In genomic region chr15:60074181-60074885, GRCh38 we compare ENCODE assay signal across 12 cellular contexts.
DNase-seq lines count a peak whose midpoint lies in the region; ATAC-seq and TF ChIP-seq lines count a peak whose summit lies in the region.
"Had no signal": no experiment of that assay in that cellular context is flagged by ENCODE, and none has a peak within 500 bp of the region (broad histone marks: within the 10 kb centered on the region; RNA-seq: fewer than 3 reads in every experiment).

No MANE protein-coding gene starts in this region.

- no peaks in the 10 kb centered on the region for H3K9me3 ChIP-seq in neural progenitor cell (ENCODE audit: low read depth)

- H3K27me3 Mint-ChIP-seq in GM23338 (ENCODE audit: insufficient read depth, low read depth, poor library complexity) (peaks cover 3% of the 10 kb centered on the region), neural progenitor cell (ENCODE audit: insufficient read depth, low read depth) (no peaks in the 10 kb centered on the region), mesothelial cell of epicardium (ENCODE audit: low read depth) (peaks cover 25% of the 10 kb centered on the region)

- H3K4me2 ChIP-seq in GM23338 (peak overlapping the region; percentile 12), neural progenitor cell (no peak overlapping the region)

- H2AFZ ChIP-seq in GM23338 (0 out of 2 replicates have a peak overlapping the region, but pooled peaks have one; percentile 43), neural progenitor cell (replicated peaks) (no peak overlapping the region)

- peaks cover 7% of the 10 kb centered on the region; the same call in 1 of the 3 replicates for H3K36me3 Mint-ChIP-seq in GM23338 (ENCODE audit: low read depth)
- peaks cover 4% of the 10 kb centered on the region for H3K36me3 Mint-ChIP-seq in neural progenitor cell
- H3K36me3 Mint-ChIP-seq in mesothelial cell of epicardium, result no peaks in the 10 kb centered on the region

- H3K9me2 ChIP-seq in GM23338 (ENCODE audit: insufficient read depth), result no peaks in the 10 kb centered on the region

- H3K79me2 ChIP-seq in GM23338 (replicated peaks; ENCODE audit: insufficient read depth), result no peaks in the 10 kb centered on the region
- no peaks in the 10 kb centered on the region for H3K79me2 ChIP-seq in neural progenitor cell (ENCODE audit: low read depth)

- no peaks in the 10 kb centered on the region for H3F3A ChIP-seq in GM23338 (replicated peaks; ENCODE audit: low read depth)
- no peaks in the 10 kb centered on the region for H3F3A ChIP-seq in neural progenitor cell (ENCODE audit: low read depth)

- H3K27ac Mint-ChIP-seq in GM23338, result no peak overlapping the region
- peak overlapping the region; percentile 64 for H3K27ac Mint-ChIP-seq in neural progenitor cell
- H3K27ac Mint-ChIP-seq in mesothelial cell of epicardium, result no peak overlapping the region
- H3K27ac Mint-ChIP-seq: endodermal cell had no signal

- H3K4me1 ChIP-seq in GM23338 (ENCODE audit: insufficient read depth) (peaks cover 46% of the 10 kb centered on the region), neural progenitor cell (peaks cover 35% of the 10 kb centered on the region)

- H3K4me1 Mint-ChIP-seq in GM23338 (peaks cover 58% of the 10 kb centered on the region), neural progenitor cell (peaks cover 79% of the 10 kb centered on the region), mesothelial cell of epicardium (peaks cover 21% of the 10 kb centered on the region)

- H3K9me3 Mint-ChIP-seq in GM23338 (peaks cover 6% of the 10 kb centered on the region; the same call in 1 of the 3 replicates), neural progenitor cell (peaks cover 5% of the 10 kb centered on the region), mesothelial cell of epicardium (no peaks in the 10 kb centered on the region)

- ATAC-seq in GM23338, result no peak
- no peak for ATAC-seq in GM21360 (IDR thresholded peaks at IDR 0.05; ENCODE audit: unreplicated experiment)
- ATAC-seq: GM12878 had no signal

- H4K20me1 ChIP-seq in GM23338 (replicated peaks; ENCODE audit: insufficient read depth) (no peaks in the 10 kb centered on the region), neural progenitor cell (ENCODE audit: low read depth) (no peaks in the 10 kb centered on the region)

- H3K27ac ChIP-seq in GM23338 (ENCODE audit: low read depth), result no peak overlapping the region
- no peak overlapping the region for H3K27ac ChIP-seq in neural progenitor cell
- H3K27ac ChIP-seq: RWPE1 had no signal

- no peaks in the 10 kb centered on the region for H3K36me3 ChIP-seq in GM23338 (ENCODE audit: insufficient read depth)
- H3K36me3 ChIP-seq in neural progenitor cell, result no peaks in the 10 kb centered on the region

- no peak for DNase-seq in GM23338 (ENCODE audit: low spot score)
- peak; percentile 25 for DNase-seq in NCI-H1694 treated with DMSO at 0.1 percent for 48 hours (lab: John Stamatoyannopoulos, UW)
- peak; percentile 12 for DNase-seq in central memory CD4-positive, alpha-beta T cell
- no peak for DNase-seq in neural progenitor cell (ENCODE audit: low spot score)
- DNase-seq in GM19240 (ENCODE audit: insufficient read length, low spot score), result no peak
- no peak for DNase-seq in mesothelial cell of epicardium (ENCODE audit: low spot score in 2 of 2, unreplicated experiment in 2 of 2)
- DNase-seq: aorta, Calu3, endodermal cell had no signal

- no peak overlapping the region for H3K4me3 Mint-ChIP-seq in GM23338
- peak overlapping the region; percentile 5 for H3K4me3 Mint-ChIP-seq in neural progenitor cell
- H3K4me3 Mint-ChIP-seq in mesothelial cell of epicardium, result no peak overlapping the region
- H3K4me3 Mint-ChIP-seq: endodermal cell had no signal

- TF ChIP-seq CTCF in GM23338 (conservative IDR thresholded peaks at IDR 0.05; ENCODE audit: low read depth in 2 of 2) (no peak), neural progenitor cell (IDR thresholded peaks at IDR 0.05) (no peak), mesothelial cell of epicardium (IDR thresholded peaks at IDR 0.05; ENCODE audit: unreplicated experiment) (no peak)

- H3K9ac ChIP-seq in neural progenitor cell, result no peak overlapping the region

- no peak overlapping the region for H3K4me3 ChIP-seq in GM23338
- no peak overlapping the region for H3K4me3 ChIP-seq in neural progenitor cell
- H3K4me3 ChIP-seq: GM12878 had no signal

- no peaks in the 10 kb centered on the region for H3K27me3 ChIP-seq in GM23338 (ENCODE audit: insufficient read depth)
- no peaks in the 10 kb centered on the region for H3K27me3 ChIP-seq in neural progenitor cell

TF ChIP-seq in GM23338, 12 proteins besides CTCF, POLR2A, EP300 and RAD21:
- TF ChIP-seq JUNB (IDR thresholded peaks at IDR 0.05; ENCODE audit: unreplicated experiment) (no peak), REST (IDR thresholded peaks at IDR 0.05; ENCODE audit: unreplicated experiment) (no peak), CREB1 (CRISPR knock-in tag; IDR thresholded peaks at IDR 0.05; ENCODE audit: low read depth) (no peak), EZH2 (IDR thresholded peaks at IDR 0.05; ENCODE audit: low read depth, unreplicated experiment) (no peak), STAT1 (IDR thresholded peaks at IDR 0.05; ENCODE audit: unreplicated experiment) (no peak), NANOG (IDR thresholded peaks at IDR 0.05; ENCODE audit: borderline replicate concordance) (no peak), POLR2AphosphoS5 (IDR thresholded peaks at IDR 0.05; ENCODE audit: low read depth) (no peak)
- TF ChIP-seq, protein P1, sequence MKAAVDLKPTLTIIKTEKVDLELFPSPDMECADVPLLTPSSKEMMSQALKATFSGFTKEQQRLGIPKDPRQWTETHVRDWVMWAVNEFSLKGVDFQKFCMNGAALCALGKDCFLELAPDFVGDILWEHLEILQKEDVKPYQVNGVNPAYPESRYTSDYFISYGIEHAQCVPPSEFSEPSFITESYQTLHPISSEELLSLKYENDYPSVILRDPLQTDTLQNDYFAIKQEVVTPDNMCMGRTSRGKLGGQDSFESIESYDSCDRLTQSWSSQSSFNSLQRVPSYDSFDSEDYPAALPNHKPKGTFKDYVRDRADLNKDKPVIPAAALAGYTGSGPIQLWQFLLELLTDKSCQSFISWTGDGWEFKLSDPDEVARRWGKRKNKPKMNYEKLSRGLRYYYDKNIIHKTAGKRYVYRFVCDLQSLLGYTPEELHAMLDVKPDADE (IDR thresholded peaks at IDR 0.05), result no peak

Comparison
In these comparisons a context has a peak if more than half of its experiments do, and no peak if none do; other contexts are left out.
1. DNase-seq: peak in NCI-H1694 treated with DMSO at 0.1 percent for 48 hours (single experiment) and central memory CD4-positive, alpha-beta T cell (single experiment); none in GM23338 (single experiment), neural progenitor cell (single experiment), GM19240 (single experiment) and mesothelial cell of epicardium (0 of 2).